ENCODE assay signal across 20 cellular contexts in genomic region chr1:27162090-27162489, GRCh38. TPM values are rescaled to one million over a fixed set of nuclear protein-coding genes. Genes with fewer than 3 reads are reported as not detected.
DNase-seq lines count a peak whose midpoint lies in the region; FAIRE-seq and TF ChIP-seq lines count a peak whose summit lies in the region.
"Had no signal": no experiment of that assay in that cellular context is flagged by ENCODE, and none has a peak within 500 bp of the region (broad histone marks: within the 10 kb centered on the region; RNA-seq: fewer than 3 reads in every experiment).

No MANE protein-coding gene starts in this region.

- 95 to 100% (median 97%) methylated on average over 4 of the region's 4 CpGs for WGBS in small intestine, 3 donors

- POLR2A ChIA-PET in MCF 10A (lab: Yijun Ruan, JAX), result no interaction called here

- H3K27me3 Mint-ChIP-seq in T-helper 2 cell treated with Interferon-gamma antibody and Interleukin-4, amounts not matched to agents 5 μg/mL and 100 μg/mL, for 36 hours (ENCODE audit: low read depth), result no peaks in the 10 kb centered on the region
- H3K27me3 Mint-ChIP-seq in MCF 10A (ENCODE audit: insufficient read depth, unreplicated experiment), result no peaks in the 10 kb centered on the region

- H3K4me3 Mint-ChIP-seq in T-helper 2 cell treated with Interferon-gamma antibody and Interleukin-4, amounts not matched to agents 5 μg/mL and 100 μg/mL, for 36 hours, result no peak overlapping the region
- no peak overlapping the region for H3K4me3 Mint-ChIP-seq in MCF 10A (ENCODE audit: unreplicated experiment)
- H3K4me3 Mint-ChIP-seq: brain, natural killer cell had no signal

- H3K4me1 Mint-ChIP-seq in T-helper 2 cell treated with Interferon-gamma antibody and Interleukin-4, amounts not matched to agents 5 μg/mL and 100 μg/mL, for 36 hours (ENCODE audit: low read depth), result peaks cover 9% of the 10 kb centered on the region
- no peaks in the 10 kb centered on the region for H3K4me1 Mint-ChIP-seq in MCF 10A (ENCODE audit: insufficient read depth, unreplicated experiment)
- H3K4me1 Mint-ChIP-seq: brain, natural killer cell had no signal

- TF ChIP-seq CTCF in HL-60 (IDR thresholded peaks at IDR 0.05; ENCODE audit: insufficient read depth, low read length), result no peak
- TF ChIP-seq CTCF in MCF 10A (IDR thresholded peaks at IDR 0.05; ENCODE audit: unreplicated experiment), result no peak

- H3K4me3 ChIP-seq in HL-60 (replicated peaks; ENCODE audit: insufficient read depth, low read length) (no peak overlapping the region), duodenal mucosa (ENCODE audit: low read depth in 1 of 2, low read length in 2 of 2) (no peak overlapping the region), small intestine (ENCODE audit: low read depth in 1 of 2, low read length in 2 of 2) (no peak overlapping the region)
- H3K4me3 ChIP-seq: BLaER1 had no signal

- no peaks in the 10 kb centered on the region for H3K9me3 Mint-ChIP-seq in T-helper 2 cell treated with Interferon-gamma antibody and Interleukin-4, amounts not matched to agents 5 μg/mL and 100 μg/mL, for 36 hours
- H3K9me3 Mint-ChIP-seq in MCF 10A (ENCODE audit: unreplicated experiment), result no peaks in the 10 kb centered on the region
- H3K9me3 Mint-ChIP-seq: natural killer cell had no signal

- peak overlapping the region; percentile 62 for H3K27ac Mint-ChIP-seq in T-helper 2 cell treated with Interferon-gamma antibody and Interleukin-4, amounts not matched to agents 5 μg/mL and 100 μg/mL, for 36 hours
- no peak overlapping the region for H3K27ac Mint-ChIP-seq in MCF 10A (ENCODE audit: low read depth, unreplicated experiment)
- H3K27ac Mint-ChIP-seq: natural killer cell had no signal

- no peak overlapping the region for H3K9ac ChIP-seq in duodenal mucosa (ENCODE audit: low read depth in 1 of 2, low read length in 2 of 2)
- H3K9ac ChIP-seq: BLaER1 had no signal

- H3K4me1 ChIP-seq in duodenal mucosa (ENCODE audit: control insufficient read depth in 1 of 2, insufficient read depth in 2 of 2, low read length in 2 of 2) (peaks cover 4 to 5% of the 10 kb centered on the region in 2 donors), small intestine (ENCODE audit: control insufficient read depth in 2 of 2, insufficient read depth in 1 of 2, low read depth in 1 of 2, low read length in 1 of 2) (no peaks in the 10 kb centered on the region)

- H3K9me3 ChIP-seq in duodenal mucosa (ENCODE audit: control insufficient read depth in 1 of 2, low read length in 2 of 2) (no peaks in the 10 kb centered on the region), small intestine (ENCODE audit: control insufficient read depth, low read depth) (no peaks in the 10 kb centered on the region)
- H3K9me3 ChIP-seq: BLaER1 had no signal

- FAIRE-seq in small intestine (lab: Jason Lieb, UNC), result no peak
- FAIRE-seq in frontal cortex (lab: Jason Lieb, UNC), result no peak
- FAIRE-seq: A204.1, endometrium had no signal

- no peak for DNase-seq in T-helper 2 cell treated with Interferon-gamma antibody and Interleukin-4, amounts not matched to agents 5 μg/mL and 100 μg/mL, for 36 hours (ENCODE audit: low spot score)
- DNase-seq in T-helper 2 cell, result no peak
- no peak for DNase-seq in HL-60 (ENCODE audit: low read depth in 1 of 2, low spot score in 1 of 2)
- DNase-seq in small intestine, result no peak
- DNase-seq in MCF 10A (ENCODE audit: unreplicated experiment), result no peak
- no peak for DNase-seq in frontal cortex (ENCODE audit: low spot score in 2 of 2)
- DNase-seq in NK-92 (lab: John Stamatoyannopoulos, UW; ENCODE audit: unreplicated experiment), result no peak
- DNase-seq: activated CD4-positive, alpha-beta T cell treated with anti-CD3 and anti-CD28 coated beads, Interleukin-2, amount 50 U/mL, for 4 hours; activated T-cell treated with anti-CD3 and anti-CD28 coated beads, Interleukin-2, amount 50 U/mL, for 1 hour; DMS79; hypothalamus; natural killer cell; NCI-H187 treated with DMSO at 0.1 percent for 48 hours; NCI-H226; stimulated activated naive CD8-positive, alpha-beta T cell treated with anti-CD3 and anti-CD28 coated beads, Interleukin-15, Interleukin-2, amounts not matched to agents 100 U/mL and 50 U/mL, for 24 hours had no signal

- CTCF ChIA-PET in MCF 10A (lab: Yijun Ruan, JAX), result interaction anchor here (0.7 to 0.8 kb wide), 2 partner anchors 117 to 152 kb away, joined by 4 to 6 read pairs; no protein-coding TSS in a partner anchor

- H3K27ac ChIP-seq in HL-60 (replicated peaks), result peak overlapping the region; percentile 30
- peak overlapping the region; percentile 13 for H3K27ac ChIP-seq in duodenal mucosa (ENCODE audit: low read depth, low read length)
- H3K27ac ChIP-seq in small intestine (ENCODE audit: low read depth in 1 of 2, low read length in 1 of 2), result peak overlapping the region; percentile 85 to 94
- H3K27ac ChIP-seq: BLaER1 had no signal

- H3K27me3 ChIP-seq in HL-60 (ENCODE audit: insufficient read depth, poor library complexity, severe bottlenecking), result no peaks in the 10 kb centered on the region
- H3K27me3 ChIP-seq in duodenal mucosa (ENCODE audit: control insufficient read depth in 1 of 2, insufficient read depth in 2 of 2, low read length in 2 of 2), result no peaks in the 10 kb centered on the region
- H3K27me3 ChIP-seq in small intestine (ENCODE audit: control insufficient read depth in 2 of 2, insufficient read depth in 2 of 2, low read length in 2 of 2), result no peaks in the 10 kb centered on the region
- H3K27me3 ChIP-seq: BLaER1 had no signal

- H3K36me3 ChIP-seq in duodenal mucosa (ENCODE audit: control insufficient read depth in 1 of 2, insufficient read depth in 2 of 2, low read length in 2 of 2) (no peaks in the 10 kb centered on the region), small intestine (ENCODE audit: control insufficient read depth in 2 of 2, insufficient read depth in 2 of 2, low read length in 2 of 2) (no peaks in the 10 kb centered on the region)
- H3K36me3 ChIP-seq: BLaER1 had no signal

- intact Hi-C loops in MCF 10A (cut with micrococcal nuclease), result no loop called here

- H3K36me3 Mint-ChIP-seq in T-helper 2 cell treated with Interferon-gamma antibody and Interleukin-4, amounts not matched to agents 5 μg/mL and 100 μg/mL, for 36 hours (ENCODE audit: low read depth), result no peaks in the 10 kb centered on the region
- no peaks in the 10 kb centered on the region for H3K36me3 Mint-ChIP-seq in MCF 10A (ENCODE audit: insufficient read depth, unreplicated experiment)
- H3K36me3 Mint-ChIP-seq: brain, natural killer cell had no signal

- no TSS peak for BruUV-seq in MCF 10A (replicated peaks; lab: Mats Ljungman, UMichigan)

RNA-seq across cellular contexts. Expression of gene SLC9A1, which starts 7.2 kb away (rescaled TPM):
- 10 to 100 TPM; 40.2 to 41.3 (median 41.2) TPM for polyA plus RNA-seq in small intestine
- total RNA-seq in MCF 10A (2022) (70.5 and 88.8 TPM in 2 replicates), frontal cortex (2.0 TPM)

Comparison
In these comparisons a context has a peak if more than half of its experiments do, and no peak if none do; other contexts are left out.
1. H3K27ac ChIP-seq: peak in every context shown above with its lines; median percentile 90 in small intestine; 30 in HL-60; 13 in duodenal mucosa.
2. RNA of gene SLC9A1, which starts 7.2 kb away (total RNA-seq): 70.5 to 88.8 TPM in MCF 10A; 2.0 TPM in frontal cortex (single experiment); every median in the first group is over 10 times any median in the second.